In the genomic region with DNA sequence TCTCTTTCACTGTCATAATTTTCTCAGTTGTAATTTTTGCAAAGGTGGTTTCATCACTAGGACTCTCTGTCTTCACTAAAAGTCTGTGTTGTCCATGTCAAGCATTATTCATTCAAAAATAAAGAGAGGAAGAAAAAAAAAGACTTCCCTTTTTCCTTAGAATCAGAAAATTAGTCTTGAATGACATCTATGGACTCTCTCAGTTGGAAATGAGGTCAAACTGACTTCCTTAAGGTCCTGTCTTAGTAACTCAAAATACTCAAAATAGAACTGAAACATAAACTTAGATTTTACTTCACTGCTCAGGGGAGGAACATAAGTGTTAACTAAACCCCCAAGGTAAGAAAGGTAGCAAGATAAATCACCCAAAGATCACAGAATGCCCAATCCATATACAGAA, we compare ENCODE assay signal across 1 cellular context.
A peak's percentile ranks its signal among the peaks of the same experiment; 100 is the strongest.
TF ChIP-seq lines count a peak whose summit lies in the region.

No MANE protein-coding gene starts in this region.

TF ChIP-seq in GM12878, 131 proteins besides CTCF, POLR2A, EP300 and RAD21:
- TF ChIP-seq ZBED1 (IDR thresholded peaks at IDR 0.05; ENCODE audit: borderline replicate concordance) (no peak), JUND (IDR thresholded peaks at IDR 0.05; ENCODE audit: low read depth, low read length) (no peak), CREB1 (IDR thresholded peaks at IDR 0.05; ENCODE audit: low read depth) (peak; percentile 38; the same call in 1 of the 2 replicates), SPI1 (IDR thresholded peaks at IDR 0.05; ENCODE audit: borderline replicate concordance, insufficient read depth, low read depth, low read length) (peak; percentile 42; the same call in 1 of the 2 replicates), MEF2A (IDR thresholded peaks at IDR 0.05; ENCODE audit: insufficient read depth, low read depth, low read length) (0 out of 2 replicates have a peak, but pooled peaks have one; percentile 24), NFIC (IDR thresholded peaks at IDR 0.05; ENCODE audit: low read depth, low read length) (0 out of 2 replicates have a peak, but pooled peaks have one; percentile 38), RUNX3 (IDR thresholded peaks at IDR 0.05; ENCODE audit: low read length) (peak; percentile 44; the same call in 1 of the 2 replicates), JUNB (IDR thresholded peaks at IDR 0.05) (peak; percentile 70), IKZF2 (IDR thresholded peaks at IDR 0.05) (peak in 1 of 2 experiments; percentile 17; a peak in 1 of 4 replicates), ETV6 (conservative IDR thresholded peaks at IDR 0.05 in 1 of 2, IDR thresholded peaks at IDR 0.05 in 1 of 2; ENCODE audit: borderline replicate concordance in 1 of 2, low read depth in 1 of 2) (peak in 1 of 2 experiments; percentile 60; a peak in 1 of 4 replicates)
- TF ChIP-seq, protein P1, sequence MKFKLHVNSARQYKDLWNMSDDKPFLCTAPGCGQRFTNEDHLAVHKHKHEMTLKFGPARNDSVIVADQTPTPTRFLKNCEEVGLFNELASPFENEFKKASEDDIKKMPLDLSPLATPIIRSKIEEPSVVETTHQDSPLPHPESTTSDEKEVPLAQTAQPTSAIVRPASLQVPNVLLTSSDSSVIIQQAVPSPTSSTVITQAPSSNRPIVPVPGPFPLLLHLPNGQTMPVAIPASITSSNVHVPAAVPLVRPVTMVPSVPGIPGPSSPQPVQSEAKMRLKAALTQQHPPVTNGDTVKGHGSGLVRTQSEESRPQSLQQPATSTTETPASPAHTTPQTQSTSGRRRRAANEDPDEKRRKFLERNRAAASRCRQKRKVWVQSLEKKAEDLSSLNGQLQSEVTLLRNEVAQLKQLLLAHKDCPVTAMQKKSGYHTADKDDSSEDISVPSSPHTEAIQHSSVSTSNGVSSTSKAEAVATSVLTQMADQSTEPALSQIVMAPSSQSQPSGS (IDR thresholded peaks at IDR 0.05; ENCODE audit: low read length) = peak; percentile 48; the same call in 1 of the 2 replicates
